In the genomic region with DNA sequence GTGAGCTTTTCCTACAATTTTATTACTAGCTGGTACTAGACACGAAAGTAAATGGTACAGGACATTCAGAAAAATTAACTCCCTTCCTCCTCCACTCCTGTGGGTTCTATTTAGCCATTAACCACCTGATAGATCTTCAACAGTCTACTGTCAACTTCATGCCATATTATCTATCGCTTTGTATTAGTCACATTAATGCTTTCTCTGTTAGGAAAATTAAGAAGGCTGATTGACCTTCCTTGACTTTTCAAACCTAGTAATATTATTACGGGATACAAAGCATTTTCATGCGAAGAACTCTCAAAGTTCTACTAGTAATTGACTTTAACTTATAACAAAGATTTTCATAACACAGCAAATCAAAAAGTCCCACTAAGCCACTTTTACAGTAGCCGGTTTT, we compare ENCODE assay signal across 8 cellular contexts. TPM values are rescaled to one million over a fixed set of nuclear protein-coding genes. Genes with fewer than 3 reads are reported as not detected.
DNase-seq lines count a peak whose midpoint lies in the region; ATAC-seq and TF ChIP-seq lines count a peak whose summit lies in the region.

No MANE protein-coding gene starts in this region.

- H3K9me3 ChIP-seq in DND-41 (ENCODE audit: insufficient read depth, low read length, severe bottlenecking) (no peaks in the 10 kb centered on the region), PC-3 (ENCODE audit: low read length) (no peaks in the 10 kb centered on the region), ovary (no peaks in the 10 kb centered on the region)

- H3K9ac ChIP-seq in DND-41 (ENCODE audit: low read depth, low read length) (peak overlapping the region; percentile 85), PC-3 (ENCODE audit: low read length) (peak overlapping the region; percentile 92)

- intact Hi-C loops in PC-3 (cut with micrococcal nuclease), result loop anchor here (10.0 kb wide), 1 partner anchor 243 kb away; no protein-coding TSS in a partner anchor
- intact Hi-C loops in ovary (cut with DNase I), result no loop called here

- H3K27me3 ChIP-seq in DND-41 (ENCODE audit: insufficient read depth, low read length, poor library complexity) (no peaks in the 10 kb centered on the region), PC-3 (ENCODE audit: low read length) (no peaks in the 10 kb centered on the region), ovary (no peaks in the 10 kb centered on the region)

- POLR2A ChIA-PET in PC-3 (lab: Charles Lee; ENCODE audit: unreplicated experiment), result interaction anchor here (0.6 kb wide), 1 partner anchor 75 kb away, joined by 11 read pairs; no protein-coding TSS in a partner anchor

- H3K79me2 ChIP-seq in DND-41 (ENCODE audit: insufficient read depth, low read length), result peaks cover 65% of the 10 kb centered on the region
- H3K79me2 ChIP-seq in PC-3 (ENCODE audit: low read length), result peaks cover 63% of the 10 kb centered on the region

- no peak for TF ChIP-seq EP300 in ovary (IDR thresholded peaks at IDR 0.05)

- WGBS in ovary, 3 donors, result 21 to 32% (median 28%) methylated on average over 5 of the region's 5 CpGs

- DNase-seq in DND-41 (no peak), PC-3 (no peak), epithelial cell of prostate (ENCODE audit: low read depth, low spot score) (no peak), ovary (no peak), NCI-H2107 (lab: John Stamatoyannopoulos, UW) (no peak)
- DNase-seq in activated CD4-positive, alpha-beta T cell treated with anti-CD3 and anti-CD28 coated beads, Interleukin-2, amount 50 U/mL, for 1 hour, result no peak

- H3K4me1 ChIP-seq in DND-41 (ENCODE audit: insufficient read depth, low read length) (peaks cover 41% of the 10 kb centered on the region), PC-3 (ENCODE audit: insufficient read depth, low read length) (peaks cover 18% of the 10 kb centered on the region), ovary (ENCODE audit: insufficient read depth) (peaks cover 9% of the 10 kb centered on the region)

- H3K4me3 ChIP-seq in DND-41 (ENCODE audit: low read depth in 1 of 2, low read length in 2 of 2) (peak overlapping the region; percentile 68 to 70; a peak in 3 of 4 replicates), PC-3 (ENCODE audit: low read length) (peak overlapping the region; percentile 86), ovary (peak overlapping the region; percentile 95)

- ATAC-seq in DND-41 (ENCODE audit: insufficient read depth, low read depth) (no peak), PC-3 (no peak), GM21825 (IDR thresholded peaks at IDR 0.05; ENCODE audit: unreplicated experiment) (no peak), HG03135 (IDR thresholded peaks at IDR 0.05; ENCODE audit: unreplicated experiment) (no peak)

- H3K36me3 ChIP-seq in DND-41 (ENCODE audit: insufficient read depth, low read length), result peaks cover 22% of the 10 kb centered on the region
- H3K36me3 ChIP-seq in PC-3 (ENCODE audit: low read depth, low read length), result peaks cover 12% of the 10 kb centered on the region
- H3K36me3 ChIP-seq in ovary, result no peaks in the 10 kb centered on the region

- H3K4me2 ChIP-seq in DND-41 (ENCODE audit: insufficient read depth, low read length) (peak overlapping the region; percentile 72), PC-3 (ENCODE audit: low read length) (peak overlapping the region; percentile 89)

- peaks cover 44% of the 10 kb centered on the region for H4K20me1 ChIP-seq in DND-41 (ENCODE audit: insufficient read depth, low read length)
- peaks cover 40% of the 10 kb centered on the region; the same call in 1 of the 2 replicates for H4K20me1 ChIP-seq in PC-3 (ENCODE audit: low read length)

- BruUV-seq in PC-3 (replicated peaks; lab: Mats Ljungman, UMichigan), result no TSS peak

- no peak overlapping the region for H2AFZ ChIP-seq in DND-41 (ENCODE audit: low read depth, low read length)
- H2AFZ ChIP-seq in PC-3 (ENCODE audit: low read length), result no peak overlapping the region

- CTCF ChIA-PET in PC-3 (lab: Charles Lee), result no interaction called here

- H3K9me2 ChIP-seq in PC-3 (replicated peaks; ENCODE audit: low read length), result no peaks in the 10 kb centered on the region

- TF ChIP-seq POLR2A in ovary (IDR thresholded peaks at IDR 0.05), result no peak

- H3F3A ChIP-seq in PC-3 (ENCODE audit: low read length, unreplicated experiment), result no peaks in the 10 kb centered on the region

- H3K27ac ChIP-seq in DND-41 (ENCODE audit: low read length) (peak overlapping the region; percentile 73), PC-3 (ENCODE audit: low read length) (no peak overlapping the region), epithelial cell of prostate (peak overlapping the region; percentile 67), ovary (no peak overlapping the region)

- no peak for TF ChIP-seq CTCF in DND-41 (IDR thresholded peaks at IDR 0.05; ENCODE audit: borderline replicate concordance, extremely low read depth, low read length, poor library complexity, severe bottlenecking)
- TF ChIP-seq CTCF in PC-3 (conservative IDR thresholded peaks at IDR 0.05; ENCODE audit: low read depth, low read length), result no peak
- no peak for TF ChIP-seq CTCF in ovary (IDR thresholded peaks at IDR 0.05)

RNA-seq across cellular contexts. Expression of a gene that starts 1.2 kb away (rescaled TPM):
- total RNA-seq in PC-3 (2014; rRNA removed) (19.4 and 22.1 TPM in 2 replicates), ovary (10 to 100 TPM; 16.4 to 22.6 (median 17.8) TPM)
- 10 to 100 TPM; 11.3 to 15.9 TPM for polyA plus RNA-seq in ovary

Comparison
In these comparisons a context has a peak if more than half of its experiments do, and no peak if none do; other contexts are left out.
1. H3K27ac ChIP-seq: peak in DND-41 (single experiment) and epithelial cell of prostate (single experiment); none in PC-3 (single experiment) and ovary (0 of 2).
2. Peak in every context shown above with its lines, with median percentiles within 50 percentile points of each other: H3K4me3 ChIP-seq.